20 cellular contexts compared by ENCODE assay signal in the genomic region with DNA sequence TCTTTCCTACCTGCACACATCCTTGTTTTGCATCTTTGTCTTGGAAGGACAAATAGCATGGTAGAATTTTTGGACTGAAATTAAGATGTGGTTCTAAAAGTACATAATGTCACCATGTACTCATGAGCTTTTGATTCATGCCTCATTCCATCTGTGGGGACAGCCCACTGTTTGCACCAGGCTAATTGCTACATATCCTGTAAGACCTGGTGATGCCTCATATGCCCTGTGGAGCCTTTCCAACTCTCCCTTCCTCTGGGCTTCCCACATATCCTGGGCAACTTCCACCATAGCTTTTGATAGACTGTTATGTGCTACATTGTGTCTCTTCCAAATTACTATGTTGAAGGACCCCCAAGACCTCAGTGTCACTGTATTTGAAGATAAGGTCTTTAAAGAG.
A peak's percentile ranks its signal among the peaks of the same experiment; 100 is the strongest.
DNase-seq lines count a peak whose midpoint lies in the region; ATAC-seq and TF ChIP-seq lines count a peak whose summit lies in the region.
"Had no signal": no experiment of that assay in that cellular context is flagged by ENCODE, and none has a peak within 500 bp of the region (broad histone marks: within the 10 kb centered on the region; RNA-seq: fewer than 3 reads in every experiment).

No MANE protein-coding gene starts in this region.

- peaks cover 10% of the 10 kb centered on the region for H3K4me1 ChIP-seq in suprapubic skin

- no peak for ATAC-seq in HG03095 (IDR thresholded peaks at IDR 0.05; ENCODE audit: unreplicated experiment)
- ATAC-seq: HCT116 had no signal

- H3K27ac ChIP-seq in suprapubic skin, result no peak overlapping the region
- H3K27ac ChIP-seq: PC-9 had no signal

- TF ChIP-seq CTCF in choroid plexus epithelial cell (conservative IDR thresholded peaks at IDR 0.05; ENCODE audit: low read depth, low read length), result no peak
- no peak for TF ChIP-seq CTCF in suprapubic skin (IDR thresholded peaks at IDR 0.05)

- no peaks in the 10 kb centered on the region for H3K9me3 ChIP-seq in suprapubic skin
- H3K9me3 ChIP-seq: Caco-2, MG63, SK-N-SH had no signal

- TF ChIP-seq POLR2A in suprapubic skin (IDR thresholded peaks at IDR 0.05), result no peak

- no peaks in the 10 kb centered on the region for H3K27me3 ChIP-seq in suprapubic skin
- H3K27me3 ChIP-seq: MG63 had no signal

- DNase-seq in ELR (ENCODE audit: low read depth) (peak; percentile 47), M059J (ENCODE audit: low read depth) (peak; percentile 31), choroid plexus epithelial cell (ENCODE audit: low read depth) (peak; percentile 23), skeletal muscle cell (ENCODE audit: low read depth) (peak; percentile 76), suprapubic skin (ENCODE audit: low spot score in 2 of 2) (no peak), HUDEP-2 (lab: John Stamatoyannopoulos, UW; ENCODE audit: unreplicated experiment in 76 of 76) (no peak)
- DNase-seq: ACHN, Caco-2, DMS153, KG1, MG63, NCI-H1092, NCI-H2081 treated with DMSO at 0.1 percent for 48 hours, NCI-H510A, NCI-H774, PC-9, SHP77, SK-N-SH had no signal

- H3K4me3 ChIP-seq in choroid plexus epithelial cell (ENCODE audit: low read depth, low read length), result no peak overlapping the region
- no peak overlapping the region for H3K4me3 ChIP-seq in skeletal muscle cell (ENCODE audit: low read depth, low read length)
- no peak overlapping the region for H3K4me3 ChIP-seq in suprapubic skin
- H3K4me3 ChIP-seq: MG63, PC-9 had no signal

- no peaks in the 10 kb centered on the region for H3K36me3 ChIP-seq in suprapubic skin
- H3K36me3 ChIP-seq: MG63 had no signal

- TF ChIP-seq EP300 in suprapubic skin (IDR thresholded peaks at IDR 0.05), result no peak

Comparison
In these comparisons a context has a peak if more than half of its experiments do, and no peak if none do; other contexts are left out.
1. DNase-seq: peak in ELR (single experiment), M059J (single experiment), choroid plexus epithelial cell (single experiment) and skeletal muscle cell (single experiment); none in suprapubic skin (0 of 2) and HUDEP-2 (0 of 76).